In genomic region chr9:89463986-89464901, GRCh38 we compare ENCODE assay signal across 9 cellular contexts. TPM values are rescaled to one million over a fixed set of nuclear protein-coding genes. Genes with fewer than 3 reads are reported as not detected.
DNase-seq lines count a peak whose midpoint lies in the region; ATAC-seq, FAIRE-seq and TF ChIP-seq lines count a peak whose summit lies in the region.
"Had no signal": no experiment of that assay in that cellular context is flagged by ENCODE, and none has a peak within 500 bp of the region (broad histone marks: within the 10 kb centered on the region; RNA-seq: fewer than 3 reads in every experiment).

No MANE protein-coding gene starts in this region.

- WGBS in liver, result 78% methylated on average over 10 of the region's 10 CpGs
- 32% methylated on average over 9 of the region's 10 CpGs for WGBS in HepG2 (ENCODE audit: low lambda C conversion rate)
- 79 to 81% methylated on average over 10 of the region's 10 CpGs for WGBS in testis, 2 donors

- no peak for ATAC-seq in HepG2

- in situ Hi-C loops in HepG2 (cut with HindIII; ENCODE audit: extremely low pct_ligation_motif_present, low pct_unique_long_range_greater_than_20kb), result no loop called here

- no peaks in the 10 kb centered on the region for H4K20me1 ChIP-seq in HepG2 (ENCODE audit: insufficient read depth, low read length)
- H4K20me1 ChIP-seq in KMS-11 (ENCODE audit: insufficient read depth), result peaks cover 43% of the 10 kb centered on the region

- H3K9me3 ChIP-seq in liver (ENCODE audit: control insufficient read depth in 4 of 4, low read length in 3 of 4) (no peaks in the 10 kb centered on the region), HepG2 (ENCODE audit: low read length) (no peaks in the 10 kb centered on the region), mononuclear cell (ENCODE audit: low read depth, low read length) (no peaks in the 10 kb centered on the region), testis (no peaks in the 10 kb centered on the region), right atrium auricular region (no peaks in the 10 kb centered on the region)
- H3K9me3 ChIP-seq: adrenal gland had no signal

- H3K4me3 ChIP-seq in liver (ENCODE audit: low read depth in 1 of 3, low read length in 3 of 3) (no peak overlapping the region), HepG2 (replicated peaks in 1 of 3; ENCODE audit: insufficient read depth in 1 of 3, low read depth in 2 of 3, low read length in 3 of 3) (no peak overlapping the region), KMS-11 (IDR thresholded peaks at IDR 0.05; ENCODE audit: insufficient read depth, low read depth, low read length) (no peak overlapping the region), mononuclear cell (ENCODE audit: low read length) (peak overlapping the region; percentile 12), testis (no peak overlapping the region), right atrium auricular region (no peak overlapping the region)
- H3K4me3 ChIP-seq: adrenal gland had no signal

- H3K9ac ChIP-seq in liver (ENCODE audit: low read depth in 1 of 2, low read length in 2 of 2) (no peak overlapping the region), HepG2 (ENCODE audit: insufficient read depth, low read depth, low read length) (no peak overlapping the region), KMS-11 (no peak overlapping the region)

- POLR2A ChIA-PET in HepG2 (lab: Yijun Ruan, JAX), result no interaction called here

- intact Hi-C loops in HepG2 (cut with micrococcal nuclease; ENCODE audit: unreplicated experiment) (no loop called here), testis (cut with DNase I; ENCODE audit: low total_unique reads) (no loop called here)

- no peak overlapping the region for H2AFZ ChIP-seq in HepG2 (ENCODE audit: low read length)
- no peak overlapping the region for H2AFZ ChIP-seq in KMS-11 (ENCODE audit: low read depth)

- TF ChIP-seq CTCF in liver (IDR thresholded peaks at IDR 0.05; ENCODE audit: low read depth, low read length, missing input control) (no peak), HepG2 (CRISPR knock-in tag; IDR thresholded peaks at IDR 0.05) (no peak), KMS-11 (conservative IDR thresholded peaks at IDR 0.05; ENCODE audit: low read depth, low read length) (no peak), testis (IDR thresholded peaks at IDR 0.05) (no peak), right atrium auricular region (IDR thresholded peaks at IDR 0.05) (no peak)

- TF ChIP-seq EP300 in HepG2 (IDR thresholded peaks at IDR 0.05; ENCODE audit: low read depth in 2 of 2, low read length in 2 of 2), result no peak
- no peak for TF ChIP-seq EP300 in HepG2 (CRISPR knock-in tag; IDR thresholded peaks at IDR 0.05; ENCODE audit: borderline replicate concordance)

- no peak for FAIRE-seq in HepG2 (lab: Jason Lieb, UNC)

- TF ChIP-seq POLR2A in HepG2 (IDR thresholded peaks at IDR 0.05; ENCODE audit: insufficient read depth in 1 of 2, low read depth in 2 of 2, low read length in 2 of 2) (no peak), testis (IDR thresholded peaks at IDR 0.05) (no peak)

- H3K27me3 ChIP-seq in liver (ENCODE audit: control insufficient read depth in 4 of 4, insufficient read depth in 4 of 4, low read length in 3 of 4) (no peaks in the 10 kb centered on the region), HepG2 (ENCODE audit: control insufficient read depth in 1 of 2, insufficient read depth in 2 of 2, low read length in 2 of 2) (peaks cover 0 to 4% of the 10 kb centered on the region in 2 experiments; a peak in 1 of 5 replicates), KMS-11 (ENCODE audit: insufficient read depth, low read depth) (no peaks in the 10 kb centered on the region), mononuclear cell (ENCODE audit: insufficient read depth, low read length) (no peaks in the 10 kb centered on the region), testis (no peaks in the 10 kb centered on the region), right atrium auricular region (no peaks in the 10 kb centered on the region)
- H3K27me3 ChIP-seq: adrenal gland had no signal

- TF ChIP-seq RAD21 in liver (IDR thresholded peaks at IDR 0.05) (no peak), HepG2 (CRISPR knock-in tag; IDR thresholded peaks at IDR 0.05) (no peak)

- BruUV-seq in HepG2 (replicated peaks; lab: Mats Ljungman, UMichigan), result no TSS peak

- no peaks in the 10 kb centered on the region for H3K4me1 ChIP-seq in liver (ENCODE audit: control insufficient read depth in 4 of 4, insufficient read depth in 4 of 4, low read length in 3 of 4)
- no peaks in the 10 kb centered on the region for H3K4me1 ChIP-seq in HepG2 (ENCODE audit: insufficient read depth, low read length)
- H3K4me1 ChIP-seq in KMS-11 (ENCODE audit: low read depth, poor library complexity, severe bottlenecking), result peaks cover 55% of the 10 kb centered on the region
- H3K4me1 ChIP-seq in mononuclear cell (ENCODE audit: insufficient read depth, low read length), result peaks cover 99% of the 10 kb centered on the region
- H3K4me1 ChIP-seq in testis, result no peaks in the 10 kb centered on the region
- H3K4me1 ChIP-seq in right atrium auricular region, result peaks cover 0 to 4% of the 10 kb centered on the region in 2 donors

- CTCF ChIA-PET in HepG2 (lab: Yijun Ruan, JAX; ENCODE audit: low intra/inter-chr PET ratio, low total read pairs), result no interaction called here

- H3K79me2 ChIP-seq in HepG2 (ENCODE audit: insufficient read depth, low read length) (no peaks in the 10 kb centered on the region), KMS-11 (ENCODE audit: insufficient read depth, low read depth) (peaks cover 96% of the 10 kb centered on the region; the same call in 1 of the 2 replicates)

- peak overlapping the region; percentile 26 to 48 for H3K27ac ChIP-seq in liver (ENCODE audit: low read depth in 1 of 2, low read length in 2 of 2)
- H3K27ac ChIP-seq in HepG2 (ENCODE audit: extremely low read length, insufficient read depth, low read length), result no peak overlapping the region
- no peak overlapping the region for H3K27ac ChIP-seq in KMS-11
- no peak overlapping the region for H3K27ac ChIP-seq in testis
- H3K27ac ChIP-seq in right atrium auricular region, result no peak overlapping the region

- H3K4me2 ChIP-seq in HepG2 (ENCODE audit: low read depth, low read length) (no peak overlapping the region), KMS-11 (peak overlapping the region; percentile 51)

- DNase-seq in HepG2 (ENCODE audit: low spot score) (no peak), testis (peak; percentile 25), NCI-H2171 treated with DMSO at 0.1 percent for 48 hours (lab: John Stamatoyannopoulos, UW) (no peak), right atrium auricular region (ENCODE audit: low spot score) (no peak)
- peak; percentile 84 for DNase-seq in activated CD8-positive, alpha-beta memory T cell treated with anti-CD3 and anti-CD28 coated beads, Interleukin-2, amount 50 U/mL, for 1 hour (ENCODE audit: extremely low read depth)

- H3K36me3 ChIP-seq in liver (ENCODE audit: control insufficient read depth in 4 of 4, insufficient read depth in 3 of 4, low read depth in 1 of 4, low read length in 3 of 4), result no peaks in the 10 kb centered on the region
- H3K36me3 ChIP-seq in HepG2 (replicated peaks in 1 of 2; ENCODE audit: control insufficient read depth in 1 of 2, insufficient read depth in 2 of 2, low read length in 2 of 2), result no peaks in the 10 kb centered on the region
- no peaks in the 10 kb centered on the region for H3K36me3 ChIP-seq in KMS-11 (ENCODE audit: insufficient read depth)
- H3K36me3 ChIP-seq in testis (ENCODE audit: low read depth, missing control alignments), result no peaks in the 10 kb centered on the region
- H3K36me3 ChIP-seq in right atrium auricular region, result no peaks in the 10 kb centered on the region
- H3K36me3 ChIP-seq: adrenal gland had no signal

TF ChIP-seq in liver, 16 proteins besides CTCF, POLR2A, EP300 and RAD21 (continues in another document):
- TF ChIP-seq GABPA (IDR thresholded peaks at IDR 0.05 in 1 of 2, conservative IDR thresholded peaks at IDR 0.05 in 1 of 2) (no peak), EGR1 (IDR thresholded peaks at IDR 0.05; ENCODE audit: low read depth in 2 of 2) (no peak)

TF ChIP-seq in HepG2, 621 proteins besides CTCF, POLR2A, EP300 and RAD21 (continues in another document):
- no peak for TF ChIP-seq MTF2 (CRISPR knock-in tag; IDR thresholded peaks at IDR 0.05; ENCODE audit: borderline replicate concordance)

RNA-seq across cellular contexts. Expression of gene SEMA4D, which starts 33.7 kb away (rescaled TPM):
- 10 to 100 TPM in 1 of 2 donors, 1 to 10 TPM in 1; 6.5 to 12.0 TPM for total RNA-seq in liver
- 1 to 10 TPM; 1.4 to 1.6 TPM for polyA plus RNA-seq in liver
- 0.07 and 0.13 TPM in 2 replicates for total RNA-seq in HepG2 (2016; rRNA removed; fragmentation: Illumina TruSeq; extraction: Trizol)
- 0.26 TPM in 1 of 2 replicates, not detected in the other for total RNA-seq in HepG2 (2016; cell fraction: cytosol; rRNA removed; fragmentation: Illumina TruSeq; extraction: Trizol; ENCODE audit: low read depth)
- 0.10 and 0.13 TPM in 2 replicates for total RNA-seq in HepG2 (2016; cell fraction: insoluble cytoplasmic fraction; rRNA removed; fragmentation: Illumina TruSeq; extraction: Trizol)
- 0.07 and 0.28 TPM in 2 replicates for total RNA-seq in HepG2 (2016; cell fraction: membrane; rRNA removed; fragmentation: Illumina TruSeq; extraction: Trizol)
- 0.44 and 0.87 TPM in 2 replicates for total RNA-seq in HepG2 (2016; cell fraction: nucleus; rRNA removed; fragmentation: Illumina TruSeq; extraction: Trizol)
- polyA plus RNA-seq in HepG2 (2011; rRNA removed), result 0.16 and 0.17 TPM in 2 replicates
- 0.12 and 0.23 TPM in 2 replicates for polyA plus RNA-seq in HepG2 (2011; cell fraction: cytosol; rRNA removed)
- polyA plus RNA-seq in HepG2 (2011; cell fraction: nucleus; rRNA removed), result 0.97 and 1.2 TPM in 2 replicates
- 0.85 and 1.2 TPM in 2 replicates for polyA plus RNA-seq in HepG2 (2012)
- 0.08 TPM in 1 of 2 replicates, not detected in the other for polyA plus RNA-seq in HepG2 (2016; cell fraction: cytosol; fragmentation: Illumina TruSeq; extraction: Trizol; ENCODE audit: low read depth)
- 0.10 and 0.16 TPM in 2 replicates for polyA plus RNA-seq in HepG2 (2016; cell fraction: insoluble cytoplasmic fraction; fragmentation: Illumina TruSeq; extraction: Trizol; ENCODE audit: low read depth)
- 0.08 and 0.11 TPM in 2 replicates for polyA plus RNA-seq in HepG2 (2016; cell fraction: membrane; fragmentation: Illumina TruSeq; extraction: Trizol; ENCODE audit: low read depth)
- 0.31 and 0.86 TPM in 2 replicates for polyA plus RNA-seq in HepG2 (2016; cell fraction: nucleus; fragmentation: Illumina TruSeq; extraction: Trizol; ENCODE audit: insufficient read depth, low read depth)
- 0.38 and 11.1 TPM in 2 replicates for polyA minus RNA-seq in HepG2 (2011; rRNA and poly(A)+ RNA removed; ENCODE audit: low replicate concordance)
- 2.1 TPM in 1 of 2 replicates, not detected in the other for polyA minus RNA-seq in HepG2 (2011; cell fraction: cytosol; rRNA and poly(A)+ RNA removed)
- 0.26 and 0.87 TPM in 2 replicates for polyA minus RNA-seq in HepG2 (2011; cell fraction: nucleus; rRNA and poly(A)+ RNA removed)
- 126 TPM for total RNA-seq in mononuclear cell
- total RNA-seq in testis, result 10 to 100 TPM; 38.7 to 53.1 TPM
- 26.2 TPM for polyA plus RNA-seq in testis (ENCODE audit: insufficient read depth, low read depth, low replicate concordance)
- total RNA-seq in right atrium auricular region, result 10 to 100 TPM; 14.6 to 22.1 TPM

Comparison
In these comparisons a context has a peak if more than half of its experiments do, and no peak if none do; other contexts are left out.
1. H3K27ac ChIP-seq: peak in liver (2 of 2); none in HepG2 (single experiment), KMS-11 (single experiment), testis (0 of 2) and right atrium auricular region (0 of 2).
2. DNase-seq: peak in activated CD8-positive, alpha-beta memory T cell treated with anti-CD3 and anti-CD28 coated beads, Interleukin-2, amount 50 U/mL, for 1 hour (single experiment) and testis (single experiment); none in HepG2 (single experiment), NCI-H2171 treated with DMSO at 0.1 percent for 48 hours (single experiment) and right atrium auricular region (single experiment).